In genomic region chr15:58261368-58261767, GRCh38 we compare ENCODE assay signal across 20 cellular contexts.
"Had no signal": no experiment of that assay in that cellular context is flagged by ENCODE, and none has a peak within 500 bp of the region (broad histone marks: within the 10 kb centered on the region; RNA-seq: fewer than 3 reads in every experiment).

No MANE protein-coding gene starts in this region.

- H3K36me3 ChIP-seq: brain microvascular endothelial cell, prostate gland, WERI-Rb-1 had no signal

- H3K9me3 ChIP-seq: prostate gland, testis had no signal

- ATAC-seq: activated naive CD8-positive, alpha-beta T cell treated with anti-CD3 and anti-CD28 coated beads, Interleukin-2, amount 50 U/mL, for 24 hours; sciatic nerve; stimulated activated memory B cell treated with anti-CD40 and anti-IgM and Interleukin-4, amounts not matched to agents 10 μg/mL and 1 μg/mL and 100 μg/mL, for 72 hours had no signal

- H3K4me1 ChIP-seq: prostate gland, testis had no signal

- DNase-seq: activated CD4-positive, alpha-beta T cell treated with anti-CD3 and anti-CD28 coated beads for 1 hour; activated CD8-positive, alpha-beta memory T cell treated with anti-CD3 and anti-CD28 coated beads for 24 hours; activated CD8-positive, alpha-beta memory T cell treated with anti-CD3 and anti-CD28 coated beads, Interleukin-2, amount 50 U/mL, for 48 hours; activated effector memory CD4-positive, alpha-beta T cell treated with Interleukin-2 at 50 U/mL for 16 hours; activated naive CD4-positive, alpha-beta T cell treated with anti-CD3 and anti-CD28 coated beads, Interleukin-2, amount 10 ng/mL, durations not matched to agents 7 days and 5 days; activated naive CD8-positive, alpha-beta T cell treated with anti-CD3 and anti-CD28 coated beads, Interleukin-2, amount 50 U/mL, for 24 hours; activated T-cell treated with anti-CD3 and anti-CD28 coated beads, Interleukin-2, amount 50 U/mL, for 48 hours; aorta; brain microvascular endothelial cell; erythroblast; hippocampal formation; left colon; stimulated activated CD4-positive, alpha-beta T cell treated with anti-CD3 and anti-CD28 coated beads, Interleukin-4, amount 100 ng/mL, for 4 hours; SW 1271; testis; WERI-Rb-1 had no signal

- H3K27me3 ChIP-seq: brain microvascular endothelial cell, testis had no signal

- H3K27ac ChIP-seq: brain microvascular endothelial cell, coronary artery, testis, WERI-Rb-1 had no signal

- H3K4me3 ChIP-seq: coronary artery, prostate gland, testis had no signal
